Comparison of ENCODE assay signal across 8 cellular contexts in the genomic region with DNA sequence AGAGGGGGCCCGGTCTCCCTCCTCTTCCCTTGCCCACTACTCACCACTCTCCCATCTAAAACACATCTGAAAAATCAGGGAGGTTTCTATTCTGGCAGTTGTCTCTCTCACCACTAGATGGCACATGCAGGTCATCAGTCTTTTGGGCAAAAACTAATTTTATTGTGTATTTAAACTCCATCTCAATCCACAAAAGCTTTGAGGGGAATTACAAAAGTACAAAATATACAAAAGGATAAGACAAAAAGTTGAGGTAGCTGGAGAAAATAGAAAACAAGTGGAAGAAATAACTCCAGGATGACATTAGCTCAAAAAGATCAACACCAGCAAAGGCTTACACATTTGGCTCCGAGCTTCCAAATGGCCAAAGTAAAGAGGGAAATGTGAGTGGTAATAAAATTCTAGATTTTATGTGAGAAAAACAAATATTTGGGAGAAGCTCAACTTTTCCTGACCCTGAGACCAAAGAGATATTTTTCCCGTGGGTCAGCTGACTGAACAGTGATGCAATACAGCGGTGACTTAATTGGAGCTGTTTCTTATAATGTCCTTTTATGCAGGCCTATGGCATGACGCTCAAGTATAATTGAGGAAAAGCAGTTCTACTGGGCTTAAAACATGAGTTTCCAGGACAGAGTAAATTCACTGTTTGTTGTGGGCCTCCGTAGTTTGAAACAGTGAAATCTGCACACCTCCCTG.
A peak's percentile ranks its signal among the peaks of the same experiment; 100 is the strongest.
DNase-seq lines count a peak whose midpoint lies in the region; ATAC-seq, FAIRE-seq and TF ChIP-seq lines count a peak whose summit lies in the region.

No MANE protein-coding gene starts in this region.

- CTCF ChIA-PET in AG04449 (lab: Yijun Ruan, JAX) = interaction anchor here (0.6 to 4.2 kb wide), 27 partner anchors 8 to 1720 kb away, joined by 3 to 23 read pairs (median 4); no protein-coding TSS in a partner anchor
- CTCF ChIA-PET in activated CD4-positive, alpha-beta T cell treated with anti-CD3 and anti-CD28 coated beads, Interleukin-2, amount 10 ng/mL, durations not matched to agents 7 days and 5 days (lab: Charles Lee) = interaction anchor here (0.9 to 1.5 kb wide), 2 partner anchors 19 to 25 kb away, joined by 3 to 4 read pairs; no protein-coding TSS in a partner anchor

- H3K9me3 Mint-ChIP-seq in activated CD4-positive, alpha-beta T cell treated with anti-CD3 and anti-CD28 coated beads, Interleukin-2, amount 10 ng/mL, durations not matched to agents 7 days and 5 days = no peaks in the 10 kb centered on the region

- no peak overlapping the region for H3K4me3 ChIP-seq in AG04449 (ENCODE audit: low read depth, low read length)

- H3K27ac Mint-ChIP-seq in activated CD4-positive, alpha-beta T cell treated with anti-CD3 and anti-CD28 coated beads, Interleukin-2, amount 10 ng/mL, durations not matched to agents 7 days and 5 days = no peak overlapping the region

- H3K4me3 Mint-ChIP-seq in activated CD4-positive, alpha-beta T cell treated with anti-CD3 and anti-CD28 coated beads, Interleukin-2, amount 10 ng/mL, durations not matched to agents 7 days and 5 days = no peak overlapping the region

- DNase-seq in AG04449 (ENCODE audit: low read depth, low spot score) = no peak
- DNase-seq in GM10266 (ENCODE audit: extremely low spot score) = peak; percentile 31
- peak; percentile 1 for DNase-seq in NCI-H2081 treated with DMSO at 0.1 percent for 48 hours (lab: John Stamatoyannopoulos, UW)
- peak; percentile 23 for DNase-seq in activated CD4-positive, alpha-beta T cell treated with anti-CD3 and anti-CD28 coated beads, Interleukin-2, amount 10 ng/mL, durations not matched to agents 7 days and 5 days
- peak; percentile 55 for DNase-seq in iPS-NIHi7 (ENCODE audit: extremely low spot score)
- DNase-seq in urothelium cell line (ENCODE audit: low spot score) = peak; percentile 46

- H3K4me1 Mint-ChIP-seq in activated CD4-positive, alpha-beta T cell treated with anti-CD3 and anti-CD28 coated beads, Interleukin-2, amount 10 ng/mL, durations not matched to agents 7 days and 5 days = peaks cover 21% of the 10 kb centered on the region

- FAIRE-seq in urothelium cell line (lab: Jason Lieb, UNC) = no peak

- peaks cover 4% of the 10 kb centered on the region for H3K27me3 Mint-ChIP-seq in activated CD4-positive, alpha-beta T cell treated with anti-CD3 and anti-CD28 coated beads, Interleukin-2, amount 10 ng/mL, durations not matched to agents 7 days and 5 days

- TF ChIP-seq CTCF in AG04449 (IDR thresholded peaks at IDR 0.05; ENCODE audit: insufficient read depth, low read length, missing control alignments) (peak; percentile 62), GM10266 (IDR thresholded peaks at IDR 0.05; ENCODE audit: control insufficient read depth, insufficient read depth, low read depth, missing control alignments) (peak; percentile 81)

- ATAC-seq in GM21423 (IDR thresholded peaks at IDR 0.05; ENCODE audit: unreplicated experiment) (no peak), GM21526 (IDR thresholded peaks at IDR 0.05; ENCODE audit: low FRiP score, unreplicated experiment) (no peak)

- H3K36me3 Mint-ChIP-seq in activated CD4-positive, alpha-beta T cell treated with anti-CD3 and anti-CD28 coated beads, Interleukin-2, amount 10 ng/mL, durations not matched to agents 7 days and 5 days (ENCODE audit: low read depth) = no peaks in the 10 kb centered on the region

- POLR2A ChIA-PET in AG04449 (lab: Yijun Ruan, JAX) = no interaction called here
- POLR2A ChIA-PET in activated CD4-positive, alpha-beta T cell treated with anti-CD3 and anti-CD28 coated beads, Interleukin-2, amount 10 ng/mL, durations not matched to agents 7 days and 5 days (lab: Charles Lee) = no interaction called here
